25 cellular contexts compared by ENCODE assay signal in the genomic region with DNA sequence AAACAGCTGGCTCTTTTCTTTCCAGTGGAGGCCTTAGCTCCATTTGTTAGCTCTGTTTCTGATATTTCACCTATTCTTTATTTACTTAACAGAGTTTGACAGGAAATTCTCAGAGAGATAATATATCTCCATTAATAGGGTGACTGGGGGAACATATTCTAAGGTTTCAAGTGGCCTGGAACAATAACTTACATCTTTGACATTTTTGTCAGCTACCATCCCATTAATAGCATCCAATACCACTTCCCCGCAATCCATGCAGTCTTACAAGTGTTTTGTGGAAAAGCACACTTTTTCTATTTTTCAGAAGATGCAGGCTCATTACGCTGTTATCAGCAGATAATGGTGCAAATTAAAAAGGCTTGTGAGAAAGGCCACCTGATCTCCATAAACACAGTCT.
"Had no signal": no experiment of that assay in that cellular context is flagged by ENCODE, and none has a peak within 500 bp of the region (broad histone marks: within the 10 kb centered on the region; RNA-seq: fewer than 3 reads in every experiment).

No MANE protein-coding gene starts in this region.

- H3K79me2 ChIP-seq: parathyroid adenoma had no signal

- H3K4me1 Mint-ChIP-seq: activated naive CD4-positive, alpha-beta T cell treated with anti-CD3 and anti-CD28 coated beads, Interleukin-2, amount 50 U/mL, for 24 hours; central memory CD8-positive, alpha-beta T cell; endodermal cell; stimulated activated naive B cell treated with anti-CD40 and anti-IgM and Interleukin-4, amounts not matched to agents 10 μg/mL and 1 μg/mL and 100 μg/mL, for 72 hours; T-cell had no signal

- H3K27me3 Mint-ChIP-seq: activated naive CD4-positive, alpha-beta T cell treated with anti-CD3 and anti-CD28 coated beads, Interleukin-2, amount 50 U/mL, for 24 hours; central memory CD8-positive, alpha-beta T cell; T-cell had no signal

- H3K4me2 ChIP-seq: smooth muscle cell had no signal

- H3K9me3 ChIP-seq: adrenal gland, colonic mucosa, right lobe of liver, upper lobe of left lung had no signal

- H3K4me1 ChIP-seq: colonic mucosa, parathyroid adenoma, right lobe of liver had no signal

- H3K27me3 ChIP-seq: adrenal gland, colonic mucosa, right lobe of liver, upper lobe of left lung had no signal

- H3K36me3 ChIP-seq: adrenal gland, colonic mucosa, right lobe of liver, upper lobe of left lung had no signal

- H3K36me3 Mint-ChIP-seq: activated naive CD4-positive, alpha-beta T cell treated with anti-CD3 and anti-CD28 coated beads, Interleukin-2, amount 50 U/mL, for 24 hours; natural killer cell treated with Interleukin-12 subunit alpha and Interleukin-12 subunit beta and Interleukin-15 and Interleukin-18, amount 100 ng/mL, for 72 hours; stimulated activated naive B cell treated with anti-CD40 and anti-IgM and Interleukin-4, amounts not matched to agents 10 μg/mL and 1 μg/mL and 100 μg/mL, for 72 hours; T-cell had no signal

- ATAC-seq: activated CD8-positive, alpha-beta T cell treated with anti-CD3 and anti-CD28 coated beads, Interleukin-2, amount 10 ng/mL, durations not matched to agents 7 days and 5 days; left lobe of liver; right lobe of liver; stimulated activated naive B cell treated with anti-CD40 and anti-IgM and Interleukin-4, amounts not matched to agents 10 μg/mL and 1 μg/mL and 100 μg/mL, for 72 hours; T-cell had no signal

- H3K27ac ChIP-seq: colonic mucosa, parathyroid adenoma, right lobe of liver, VCaP had no signal

- FAIRE-seq: astrocyte, kidney had no signal

- H2AFZ ChIP-seq: parathyroid adenoma had no signal

- H3K9me3 Mint-ChIP-seq: activated naive CD4-positive, alpha-beta T cell treated with anti-CD3 and anti-CD28 coated beads, Interleukin-2, amount 50 U/mL, for 24 hours; activated T-helper 1 cell treated with anti-CD3 and anti-CD28 coated beads, Interleukin-12 subunit alpha, Interleukin-12 subunit beta, Interleukin-2, Interleukin-4 antibody, amounts not matched to agents 30 ng/mL and 10 ng/mL and 1 ng/mL, durations not matched to agents 14 hours and 24 hours and 36 hours; central memory CD8-positive, alpha-beta T cell; natural killer cell treated with Interleukin-12 subunit alpha and Interleukin-12 subunit beta and Interleukin-15 and Interleukin-18, amount 100 ng/mL, for 72 hours; stimulated activated naive B cell treated with anti-CD40 and anti-IgM and Interleukin-4, amounts not matched to agents 10 μg/mL and 1 μg/mL and 100 μg/mL, for 72 hours; T-cell; T-helper 2 cell treated with Interferon-gamma antibody and Interleukin-4, amounts not matched to agents 5 μg/mL and 100 μg/mL, for 36 hours had no signal

- H3K4me3 ChIP-seq: adrenal gland, colonic mucosa, right lobe of liver, smooth muscle cell, upper lobe of left lung had no signal

- H3K27ac Mint-ChIP-seq: activated CD8-positive, alpha-beta T cell treated with anti-CD3 and anti-CD28 coated beads, Interleukin-2, amount 10 ng/mL, durations not matched to agents 7 days and 5 days; activated naive CD4-positive, alpha-beta T cell treated with anti-CD3 and anti-CD28 coated beads, Interleukin-2, amount 50 U/mL, for 24 hours; activated T-helper 1 cell treated with anti-CD3 and anti-CD28 coated beads, Interleukin-12 subunit alpha, Interleukin-12 subunit beta, Interleukin-2, Interleukin-4 antibody, amounts not matched to agents 30 ng/mL and 10 ng/mL and 1 ng/mL, durations not matched to agents 14 hours and 24 hours and 36 hours; endodermal cell; natural killer cell treated with Interleukin-12 subunit alpha and Interleukin-12 subunit beta and Interleukin-15 and Interleukin-18, amount 100 ng/mL, for 72 hours; stimulated activated naive B cell treated with anti-CD40 and anti-IgM and Interleukin-4, amounts not matched to agents 10 μg/mL and 1 μg/mL and 100 μg/mL, for 72 hours; T-cell; T-helper 2 cell treated with Interferon-gamma antibody and Interleukin-4, amounts not matched to agents 5 μg/mL and 100 μg/mL, for 36 hours had no signal

- H3K9ac ChIP-seq: parathyroid adenoma had no signal

- DNase-seq: activated CD4-positive, alpha-beta T cell treated with anti-CD3 and anti-CD28 coated beads, Interleukin-2, amount 50 U/mL, for 1 hour; activated CD4-positive, CD25-positive, alpha-beta regulatory T cell treated with anti-CD3 and anti-CD28 coated beads, Interleukin-2, amount 50 U/mL, for 72 hours; activated CD8-positive, alpha-beta T cell treated with anti-CD3 and anti-CD28 coated beads, Interleukin-2, amount 10 ng/mL, durations not matched to agents 7 days and 5 days; activated gamma-delta T cell; colonic mucosa; endodermal cell; kidney; midbrain; right lobe of liver; stimulated activated CD4-positive, alpha-beta T cell treated with anti-CD3 and anti-CD28 coated beads, Interleukin-2, amount 100 ng/mL, for 48 hours; stimulated activated CD8-positive, alpha-beta memory T cell treated with anti-CD3 and anti-CD28 coated beads, Interleukin-4, amount 100 ng/mL, for 48 hours; stimulated activated naive B cell treated with anti-CD40 and anti-IgM and Interleukin-4, amounts not matched to agents 10 μg/mL and 1 μg/mL and 100 μg/mL, for 72 hours; T-cell; upper lobe of left lung had no signal

- H3K4me3 Mint-ChIP-seq: activated CD8-positive, alpha-beta T cell treated with anti-CD3 and anti-CD28 coated beads, Interleukin-2, amount 10 ng/mL, durations not matched to agents 7 days and 5 days; activated naive CD4-positive, alpha-beta T cell treated with anti-CD3 and anti-CD28 coated beads, Interleukin-2, amount 50 U/mL, for 24 hours; activated T-helper 1 cell treated with anti-CD3 and anti-CD28 coated beads, Interleukin-12 subunit alpha, Interleukin-12 subunit beta, Interleukin-2, Interleukin-4 antibody, amounts not matched to agents 30 ng/mL and 10 ng/mL and 1 ng/mL, durations not matched to agents 14 hours and 24 hours and 36 hours; central memory CD8-positive, alpha-beta T cell; endodermal cell; natural killer cell treated with Interleukin-12 subunit alpha and Interleukin-12 subunit beta and Interleukin-15 and Interleukin-18, amount 100 ng/mL, for 72 hours; stimulated activated naive B cell treated with anti-CD40 and anti-IgM and Interleukin-4, amounts not matched to agents 10 μg/mL and 1 μg/mL and 100 μg/mL, for 72 hours; T-cell; T-helper 2 cell treated with Interferon-gamma antibody and Interleukin-4, amounts not matched to agents 5 μg/mL and 100 μg/mL, for 36 hours had no signal
